Comparison of ENCODE assay signal across 8 cellular contexts in the genomic region with DNA sequence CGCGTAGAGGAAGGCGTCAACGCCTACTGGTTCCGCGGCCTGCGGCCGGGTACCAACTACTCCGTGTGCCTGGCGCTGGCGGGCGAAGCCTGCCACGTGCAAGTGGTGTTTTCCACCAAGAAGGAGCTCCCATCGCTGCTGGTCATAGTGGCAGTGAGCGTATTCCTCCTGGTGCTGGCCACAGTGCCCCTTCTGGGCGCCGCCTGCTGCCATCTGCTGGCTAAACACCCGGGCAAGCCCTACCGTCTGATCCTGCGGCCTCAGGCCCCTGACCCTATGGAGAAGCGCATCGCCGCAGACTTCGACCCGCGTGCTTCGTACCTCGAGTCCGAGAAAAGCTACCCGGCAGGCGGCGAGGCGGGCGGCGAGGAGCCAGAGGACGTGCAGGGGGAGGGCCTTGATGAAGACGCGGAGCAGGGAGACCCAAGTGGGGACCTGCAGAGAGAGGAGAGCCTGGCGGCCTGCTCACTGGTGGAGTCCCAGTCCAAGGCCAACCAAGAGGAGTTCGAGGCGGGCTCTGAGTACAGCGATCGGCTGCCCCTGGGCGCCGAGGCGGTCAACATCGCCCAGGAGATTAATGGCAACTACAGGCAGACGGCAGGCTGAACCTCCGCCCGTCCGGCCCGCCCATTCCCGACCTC. TPM values are rescaled to one million over a fixed set of nuclear protein-coding genes. Genes with fewer than 3 reads are reported as not detected.
DNase-seq lines count a peak whose midpoint lies in the region; ATAC-seq and TF ChIP-seq lines count a peak whose summit lies in the region.

No MANE protein-coding gene starts in this region.

- ATAC-seq in GM21515 (IDR thresholded peaks at IDR 0.05; ENCODE audit: unreplicated experiment), result no peak

- H3K4me3 Mint-ChIP-seq in activated CD4-positive, alpha-beta T cell treated with anti-CD3 and anti-CD28 coated beads, Interleukin-2, amount 10 ng/mL, durations not matched to agents 24 days and 14 days, result peak overlapping the region; percentile 9
- H3K4me3 Mint-ChIP-seq in activated T-helper 1 cell treated with anti-CD3 and anti-CD28 coated beads, Interleukin-12 subunit alpha, Interleukin-12 subunit beta, Interleukin-2, Interleukin-4 antibody, amounts not matched to agents 30 ng/mL and 10 ng/mL and 1 ng/mL, durations not matched to agents 14 hours and 24 hours and 36 hours, result no peak overlapping the region

- no peak overlapping the region for H3K27ac ChIP-seq in testis

- peak overlapping the region; percentile 37 for H3K27ac Mint-ChIP-seq in activated CD4-positive, alpha-beta T cell treated with anti-CD3 and anti-CD28 coated beads, Interleukin-2, amount 10 ng/mL, durations not matched to agents 24 days and 14 days
- H3K27ac Mint-ChIP-seq in activated T-helper 1 cell treated with anti-CD3 and anti-CD28 coated beads, Interleukin-12 subunit alpha, Interleukin-12 subunit beta, Interleukin-2, Interleukin-4 antibody, amounts not matched to agents 30 ng/mL and 10 ng/mL and 1 ng/mL, durations not matched to agents 14 hours and 24 hours and 36 hours, result peak overlapping the region; percentile 18

- no peak overlapping the region for H3K4me3 ChIP-seq in testis

- peaks cover 4% of the 10 kb centered on the region for H3K9me3 Mint-ChIP-seq in activated CD4-positive, alpha-beta T cell treated with anti-CD3 and anti-CD28 coated beads, Interleukin-2, amount 10 ng/mL, durations not matched to agents 24 days and 14 days
- no peaks in the 10 kb centered on the region for H3K9me3 Mint-ChIP-seq in activated T-helper 1 cell treated with anti-CD3 and anti-CD28 coated beads, Interleukin-12 subunit alpha, Interleukin-12 subunit beta, Interleukin-2, Interleukin-4 antibody, amounts not matched to agents 30 ng/mL and 10 ng/mL and 1 ng/mL, durations not matched to agents 14 hours and 24 hours and 36 hours

- peak; percentile 20 to 43 (median 38) for TF ChIP-seq CTCF in testis (IDR thresholded peaks at IDR 0.05)

- no peaks in the 10 kb centered on the region for H3K36me3 ChIP-seq in testis (ENCODE audit: low read depth, missing control alignments)

- peaks cover 7% of the 10 kb centered on the region for H3K36me3 Mint-ChIP-seq in activated CD4-positive, alpha-beta T cell treated with anti-CD3 and anti-CD28 coated beads, Interleukin-2, amount 10 ng/mL, durations not matched to agents 24 days and 14 days (ENCODE audit: low read depth)
- H3K36me3 Mint-ChIP-seq in activated T-helper 1 cell treated with anti-CD3 and anti-CD28 coated beads, Interleukin-12 subunit alpha, Interleukin-12 subunit beta, Interleukin-2, Interleukin-4 antibody, amounts not matched to agents 30 ng/mL and 10 ng/mL and 1 ng/mL, durations not matched to agents 14 hours and 24 hours and 36 hours (ENCODE audit: low read depth), result no peaks in the 10 kb centered on the region

- peaks cover 20% of the 10 kb centered on the region for H3K4me1 Mint-ChIP-seq in activated CD4-positive, alpha-beta T cell treated with anti-CD3 and anti-CD28 coated beads, Interleukin-2, amount 10 ng/mL, durations not matched to agents 24 days and 14 days
- H3K4me1 Mint-ChIP-seq in activated T-helper 1 cell treated with anti-CD3 and anti-CD28 coated beads, Interleukin-12 subunit alpha, Interleukin-12 subunit beta, Interleukin-2, Interleukin-4 antibody, amounts not matched to agents 30 ng/mL and 10 ng/mL and 1 ng/mL, durations not matched to agents 14 hours and 24 hours and 36 hours (ENCODE audit: low read depth), result peaks cover 23% of the 10 kb centered on the region

- no peak for TF ChIP-seq POLR2A in testis (IDR thresholded peaks at IDR 0.05)

- peaks cover 87% of the 10 kb centered on the region for H3K27me3 Mint-ChIP-seq in activated CD4-positive, alpha-beta T cell treated with anti-CD3 and anti-CD28 coated beads, Interleukin-2, amount 10 ng/mL, durations not matched to agents 24 days and 14 days
- H3K27me3 Mint-ChIP-seq in activated T-helper 1 cell treated with anti-CD3 and anti-CD28 coated beads, Interleukin-12 subunit alpha, Interleukin-12 subunit beta, Interleukin-2, Interleukin-4 antibody, amounts not matched to agents 30 ng/mL and 10 ng/mL and 1 ng/mL, durations not matched to agents 14 hours and 24 hours and 36 hours (ENCODE audit: insufficient read depth), result peaks cover 75% of the 10 kb centered on the region

- peak; percentile 74 for DNase-seq in activated CD4-positive, alpha-beta T cell treated with anti-CD3 and anti-CD28 coated beads, Interleukin-2, amount 10 ng/mL, durations not matched to agents 24 days and 14 days
- no peak for DNase-seq in activated CD4-positive, alpha-beta T cell treated with anti-CD3 and anti-CD28 coated beads, Interleukin-2, amount 50 U/mL, for 4 hours
- no peak for DNase-seq in activated T-helper 1 cell treated with anti-CD3 and anti-CD28 coated beads, Interleukin-12 subunit alpha, Interleukin-12 subunit beta, Interleukin-2, Interleukin-4 antibody, amounts not matched to agents 30 ng/mL and 10 ng/mL and 1 ng/mL, durations not matched to agents 14 hours and 24 hours and 36 hours (ENCODE audit: low spot score)
- peak; percentile 73 for DNase-seq in iPS-NIHi7 (ENCODE audit: extremely low spot score)
- peak; percentile 60 for DNase-seq in testis
- DNase-seq in NOMO-1 treated with DMSO at 0.1 percent for 48 hours (lab: John Stamatoyannopoulos, UW; ENCODE audit: unreplicated experiment), result no peak
- no peak for DNase-seq in T1000 (lab: John Stamatoyannopoulos, UW)

- no peaks in the 10 kb centered on the region for H3K27me3 ChIP-seq in testis

- no peaks in the 10 kb centered on the region for H3K9me3 ChIP-seq in testis

- intact Hi-C loops in activated CD4-positive, alpha-beta T cell treated with anti-CD3 and anti-CD28 coated beads, Interleukin-2, amount 10 ng/mL, durations not matched to agents 24 days and 14 days (cut with micrococcal nuclease), result no loop called here
- intact Hi-C loops in activated T-helper 1 cell treated with anti-CD3 and anti-CD28 coated beads, Interleukin-12 subunit alpha, Interleukin-12 subunit beta, Interleukin-2, Interleukin-4 antibody, amounts not matched to agents 30 ng/mL and 10 ng/mL and 1 ng/mL, durations not matched to agents 14 hours and 24 hours and 36 hours (cut with micrococcal nuclease), result no loop called here
- intact Hi-C loops in testis (cut with DNase I; ENCODE audit: low total_unique reads), result loop anchor here (10.0 kb wide), 1 partner anchor 150 kb away; no protein-coding TSS in a partner anchor

- H3K4me1 ChIP-seq in testis, result peaks cover 25% of the 10 kb centered on the region

- WGBS in testis, 2 donors, result 43 to 59% methylated on average over 25 to 53 of the region's 53 CpGs

RNA-seq across cellular contexts. Expression of gene ISLR2, which starts 4.1 kb away (rescaled TPM):
- total RNA-seq in activated CD4-positive, alpha-beta T cell treated with anti-CD3 and anti-CD28 coated beads, Interleukin-2, amount 10 ng/mL, durations not matched to agents 24 days and 14 days, result not detected in 2 replicates
- total RNA-seq in activated T-helper 1 cell treated with anti-CD3 and anti-CD28 coated beads, Interleukin-12 subunit alpha, Interleukin-12 subunit beta, Interleukin-2, Interleukin-4 antibody, amounts not matched to agents 30 ng/mL and 10 ng/mL and 1 ng/mL, durations not matched to agents 14 hours and 24 hours and 36 hours, result not detected in 2 replicates
- total RNA-seq in testis, result 10 to 100 TPM; 12.8 to 17.7 TPM
- 26.1 TPM for polyA plus RNA-seq in testis (ENCODE audit: insufficient read depth, low read depth, low replicate concordance)

RNA-seq across cellular contexts. Expression of gene ISLR, which starts 39.0 kb away (rescaled TPM):
- not detected in 2 replicates for total RNA-seq in activated CD4-positive, alpha-beta T cell treated with anti-CD3 and anti-CD28 coated beads, Interleukin-2, amount 10 ng/mL, durations not matched to agents 24 days and 14 days
- total RNA-seq in activated T-helper 1 cell treated with anti-CD3 and anti-CD28 coated beads, Interleukin-12 subunit alpha, Interleukin-12 subunit beta, Interleukin-2, Interleukin-4 antibody, amounts not matched to agents 30 ng/mL and 10 ng/mL and 1 ng/mL, durations not matched to agents 14 hours and 24 hours and 36 hours, result not detected in 2 replicates
- total RNA-seq in testis, result 10 to 100 TPM; 24.0 to 39.5 TPM
- polyA plus RNA-seq in testis (ENCODE audit: insufficient read depth, low read depth, low replicate concordance), result 73.7 TPM

RNA-seq across cellular contexts. Expression of gene GOLGA6A, which starts 52.2 kb away (rescaled TPM):
- not detected in 2 replicates for total RNA-seq in activated CD4-positive, alpha-beta T cell treated with anti-CD3 and anti-CD28 coated beads, Interleukin-2, amount 10 ng/mL, durations not matched to agents 24 days and 14 days
- total RNA-seq in activated T-helper 1 cell treated with anti-CD3 and anti-CD28 coated beads, Interleukin-12 subunit alpha, Interleukin-12 subunit beta, Interleukin-2, Interleukin-4 antibody, amounts not matched to agents 30 ng/mL and 10 ng/mL and 1 ng/mL, durations not matched to agents 14 hours and 24 hours and 36 hours, result not detected in 2 replicates
- total RNA-seq in testis, result 10 to 100 TPM; 32.4 to 42.4 TPM
- polyA plus RNA-seq in testis (ENCODE audit: insufficient read depth, low read depth, low replicate concordance), result 24.6 TPM

Comparison
In these comparisons a context has a peak if more than half of its experiments do, and no peak if none do; other contexts are left out.
1. DNase-seq: peak in activated CD4-positive, alpha-beta T cell treated with anti-CD3 and anti-CD28 coated beads, Interleukin-2, amount 10 ng/mL, durations not matched to agents 24 days and 14 days (single experiment), iPS-NIHi7 (single experiment) and testis (single experiment); none in activated CD4-positive, alpha-beta T cell treated with anti-CD3 and anti-CD28 coated beads, Interleukin-2, amount 50 U/mL, for 4 hours (0 of 2), activated T-helper 1 cell treated with anti-CD3 and anti-CD28 coated beads, Interleukin-12 subunit alpha, Interleukin-12 subunit beta, Interleukin-2, Interleukin-4 antibody, amounts not matched to agents 30 ng/mL and 10 ng/mL and 1 ng/mL, durations not matched to agents 14 hours and 24 hours and 36 hours (single experiment), NOMO-1 treated with DMSO at 0.1 percent for 48 hours (single experiment) and T1000 (single experiment).
2. RNA of gene ISLR2, which starts 4.1 kb away (total RNA-seq): 12.8 to 17.7 TPM in testis; not detected in activated CD4-positive, alpha-beta T cell treated with anti-CD3 and anti-CD28 coated beads, Interleukin-2, amount 10 ng/mL, durations not matched to agents 24 days and 14 days and not detected in activated T-helper 1 cell treated with anti-CD3 and anti-CD28 coated beads, Interleukin-12 subunit alpha, Interleukin-12 subunit beta, Interleukin-2, Interleukin-4 antibody, amounts not matched to agents 30 ng/mL and 10 ng/mL and 1 ng/mL, durations not matched to agents 14 hours and 24 hours and 36 hours; every median in the first group is over 10 times any median in the second.
3. RNA of gene ISLR, which starts 39.0 kb away (total RNA-seq): 24.0 to 39.5 TPM in testis; not detected in activated CD4-positive, alpha-beta T cell treated with anti-CD3 and anti-CD28 coated beads, Interleukin-2, amount 10 ng/mL, durations not matched to agents 24 days and 14 days and not detected in activated T-helper 1 cell treated with anti-CD3 and anti-CD28 coated beads, Interleukin-12 subunit alpha, Interleukin-12 subunit beta, Interleukin-2, Interleukin-4 antibody, amounts not matched to agents 30 ng/mL and 10 ng/mL and 1 ng/mL, durations not matched to agents 14 hours and 24 hours and 36 hours; every median in the first group is over 10 times any median in the second.
4. RNA of gene GOLGA6A, which starts 52.2 kb away (total RNA-seq): 32.4 to 42.4 TPM in testis; not detected in activated CD4-positive, alpha-beta T cell treated with anti-CD3 and anti-CD28 coated beads, Interleukin-2, amount 10 ng/mL, durations not matched to agents 24 days and 14 days and not detected in activated T-helper 1 cell treated with anti-CD3 and anti-CD28 coated beads, Interleukin-12 subunit alpha, Interleukin-12 subunit beta, Interleukin-2, Interleukin-4 antibody, amounts not matched to agents 30 ng/mL and 10 ng/mL and 1 ng/mL, durations not matched to agents 14 hours and 24 hours and 36 hours; every median in the first group is over 10 times any median in the second.